Comparison of ENCODE assay signal across 26 cellular contexts in genomic region chr10:35746004-35746403, GRCh38.
"Had no signal": no experiment of that assay in that cellular context is flagged by ENCODE, and none has a peak within 500 bp of the region (broad histone marks: within the 10 kb centered on the region; RNA-seq: fewer than 3 reads in every experiment).

No MANE protein-coding gene starts in this region.

- H3K36me3 Mint-ChIP-seq: immature natural killer cell; naive thymus-derived CD4-positive, alpha-beta T cell; natural killer cell treated with Interleukin-12 subunit alpha and Interleukin-12 subunit beta and Interleukin-15 and Interleukin-18, amount 100 ng/mL, for 72 hours had no signal

- DNase-seq: heart right ventricle; hippocampal formation; immature natural killer cell; kidney; left colon; left lung; midbrain; mucosa of descending colon; naive thymus-derived CD4-positive, alpha-beta T cell; ovary; right lobe of liver; stimulated activated CD4-positive, alpha-beta T cell treated with anti-CD3 and anti-CD28 coated beads, Interleukin-12 subunit alpha, Interleukin-12 subunit beta, amount 100 ng/mL, for 4 hours; stimulated activated CD4-positive, alpha-beta T cell treated with anti-CD3 and anti-CD28 coated beads, Interleukin-15, amount 100 ng/mL, for 24 hours; stimulated activated CD4-positive, alpha-beta T cell treated with anti-CD3 and anti-CD28 coated beads, Interleukin-2, amount 100 ng/mL, for 24 hours; stimulated activated CD4-positive, alpha-beta T cell treated with anti-CD3 and anti-CD28 coated beads, Interleukin-4, amount 100 ng/mL, for 1 hour; stimulated activated naive CD4-positive, alpha-beta T cell; stomach; testis; thyroid gland; transverse colon; upper lobe of left lung had no signal

- H3K27ac Mint-ChIP-seq: immature natural killer cell; naive thymus-derived CD4-positive, alpha-beta T cell; natural killer cell treated with Interleukin-12 subunit alpha and Interleukin-12 subunit beta and Interleukin-15 and Interleukin-18, amount 100 ng/mL, for 72 hours; progenitor cell of endocrine pancreas had no signal

- H3K27me3 ChIP-seq: heart right ventricle, left lung, ovary, right atrium auricular region, right lobe of liver, stomach, testis, thyroid gland, transverse colon, upper lobe of left lung, vagina had no signal

- H3K9me3 Mint-ChIP-seq: immature natural killer cell had no signal

- H3K27me3 Mint-ChIP-seq: natural killer cell treated with Interleukin-12 subunit alpha and Interleukin-12 subunit beta and Interleukin-15 and Interleukin-18, amount 100 ng/mL, for 72 hours; progenitor cell of endocrine pancreas had no signal

- H3K4me3 Mint-ChIP-seq: immature natural killer cell; naive thymus-derived CD4-positive, alpha-beta T cell; natural killer cell treated with Interleukin-12 subunit alpha and Interleukin-12 subunit beta and Interleukin-15 and Interleukin-18, amount 100 ng/mL, for 72 hours had no signal

- H3K4me1 Mint-ChIP-seq: immature natural killer cell; naive thymus-derived CD4-positive, alpha-beta T cell had no signal

- H3K9me3 ChIP-seq: heart right ventricle, left lung, mucosa of descending colon, ovary, right atrium auricular region, right lobe of liver, stomach, testis, thyroid gland, transverse colon, upper lobe of left lung, vagina had no signal

- H3K4me1 ChIP-seq: heart right ventricle, left lung, right atrium auricular region, right lobe of liver, stomach, testis, thyroid gland, transverse colon, upper lobe of left lung, vagina had no signal

- H3K27ac ChIP-seq: heart right ventricle, left lung, ovary, right atrium auricular region, right lobe of liver, skin epidermis, stomach, testis, thyroid gland, transverse colon, upper lobe of left lung, vagina had no signal
